ENCODE assay signal across 18 cellular contexts in the genomic region with DNA sequence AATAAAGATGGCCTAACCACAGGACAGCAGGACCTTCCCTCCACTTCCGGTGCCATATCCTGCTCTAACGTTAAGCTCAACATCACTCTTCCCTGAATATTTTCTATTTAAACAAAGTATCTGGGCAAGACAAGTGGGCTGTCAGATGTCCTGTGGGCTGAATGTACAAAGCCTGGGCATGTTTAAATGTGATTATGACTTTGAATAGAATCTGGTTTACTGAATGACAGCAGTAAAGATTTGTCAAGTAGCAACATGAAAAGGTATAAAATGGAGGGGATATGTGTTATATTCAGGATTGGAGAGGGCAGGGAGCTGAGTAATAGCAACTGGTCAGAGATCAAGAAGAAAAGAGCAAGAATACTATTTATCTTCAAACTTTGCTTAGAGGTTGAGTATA.
"Had no signal": no experiment of that assay in that cellular context is flagged by ENCODE, and none has a peak within 500 bp of the region (broad histone marks: within the 10 kb centered on the region; RNA-seq: fewer than 3 reads in every experiment).

No MANE protein-coding gene starts in this region.

- DNase-seq: activated CD4-positive, alpha-beta T cell treated with anti-CD3 and anti-CD28 coated beads for 1 hour; activated CD4-positive, alpha-beta T cell treated with anti-CD3 and anti-CD28 coated beads, Interleukin-2, amount 50 U/mL, for 1 hour; aorta; central memory CD4-positive, alpha-beta T cell; effector memory CD4-positive, alpha-beta T cell; gastrocnemius medialis; islet precursor cell; left colon; lower lobe of right lung; stomach had no signal

- H3K4me3 ChIP-seq: esophagus muscularis mucosa, gastrocnemius medialis, lower lobe of right lung, stomach, suprapubic skin, tibial nerve had no signal

- H3K36me3 ChIP-seq: esophagus muscularis mucosa, gastrocnemius medialis, lower lobe of right lung, stomach, suprapubic skin, tibial nerve had no signal

- ATAC-seq: activated CD8-positive, alpha-beta T cell treated with anti-CD3 and anti-CD28 coated beads, Interleukin-2, amount 10 ng/mL, durations not matched to agents 7 days and 5 days; stimulated activated memory B cell treated with anti-CD40 and anti-IgM and Interleukin-4, amounts not matched to agents 10 μg/mL and 1 μg/mL and 100 μg/mL, for 72 hours had no signal

- H3K27ac ChIP-seq: esophagus muscularis mucosa, gastrocnemius medialis, lower lobe of right lung, stomach, suprapubic skin, VCaP had no signal

- H3K27me3 ChIP-seq: esophagus muscularis mucosa, gastrocnemius medialis, stomach, suprapubic skin, tibial nerve had no signal

- H3K9me3 ChIP-seq: esophagus muscularis mucosa, gastrocnemius medialis, lower lobe of right lung, stomach, suprapubic skin, tibial nerve had no signal

- FAIRE-seq: small intestine, urothelium cell line had no signal
